ENCODE assay signal across 9 cellular contexts in the genomic region with DNA sequence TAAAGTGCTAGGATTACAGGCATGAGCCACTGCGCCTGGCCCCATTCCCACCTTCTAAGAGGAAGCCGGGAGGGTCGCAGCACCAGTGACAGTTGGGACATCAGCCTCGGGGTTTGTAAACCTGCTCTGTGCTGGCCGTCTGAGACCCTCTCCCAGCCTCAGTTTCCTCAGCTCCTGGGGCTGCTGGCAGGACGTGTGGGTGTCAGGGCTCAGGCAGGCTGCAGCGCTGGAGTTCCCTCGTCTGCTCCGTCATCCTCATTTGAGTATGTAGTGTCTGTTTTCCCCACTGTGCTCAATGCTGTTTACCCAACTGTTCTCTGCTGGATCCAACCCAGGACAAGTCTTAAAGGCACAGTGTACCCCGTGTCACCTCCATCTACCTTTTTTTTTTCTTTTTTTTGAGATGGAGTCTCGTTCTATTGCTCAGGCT. TPM values are rescaled to one million over a fixed set of nuclear protein-coding genes. Genes with fewer than 3 reads are reported as not detected.
DNase-seq lines count a peak whose midpoint lies in the region; ATAC-seq and TF ChIP-seq lines count a peak whose summit lies in the region.
"Had no signal": no experiment of that assay in that cellular context is flagged by ENCODE, and none has a peak within 500 bp of the region (broad histone marks: within the 10 kb centered on the region; RNA-seq: fewer than 3 reads in every experiment).

No MANE protein-coding gene starts in this region.

- no peaks in the 10 kb centered on the region for H3K9me3 Mint-ChIP-seq in nephron
- no peaks in the 10 kb centered on the region for H3K9me3 Mint-ChIP-seq in stimulated activated effector memory CD8-positive, alpha-beta T cell treated with anti-CD3 and anti-CD28 coated beads, Interleukin-12 subunit alpha, Interleukin-12 subunit beta, amount 100 ng/mL, for 72 hours

- DNase-seq in CD1c-positive myeloid dendritic cell (ENCODE audit: extremely low spot score), result peak; percentile 35
- DNase-seq in LNCaP clone FGC (ENCODE audit: low read depth), result peak; percentile 58
- DNase-seq in cerebellum (ENCODE audit: low spot score), result peak; percentile 83
- DNase-seq in SIG-M5 treated with dmso at 0.1 percent for 504 hours (lab: John Stamatoyannopoulos, UW; ENCODE audit: unreplicated experiment), result no peak
- no peak for DNase-seq in stimulated activated CD4-positive, alpha-beta T cell treated with anti-CD3 and anti-CD28 coated beads, Interleukin-12 subunit alpha, Interleukin-12 subunit beta, amount 100 ng/mL, for 4 hours
- no peak for DNase-seq in NCI-H1417 (lab: John Stamatoyannopoulos, UW)
- no peak for DNase-seq in stimulated activated effector memory CD8-positive, alpha-beta T cell treated with anti-CD3 and anti-CD28 coated beads, Interleukin-12 subunit alpha, Interleukin-12 subunit beta, amount 100 ng/mL, for 72 hours (ENCODE audit: low spot score in 2 of 2)

- H3K4me1 Mint-ChIP-seq in nephron, result peaks cover 23% of the 10 kb centered on the region
- peaks cover 57% of the 10 kb centered on the region for H3K4me1 Mint-ChIP-seq in stimulated activated effector memory CD8-positive, alpha-beta T cell treated with anti-CD3 and anti-CD28 coated beads, Interleukin-12 subunit alpha, Interleukin-12 subunit beta, amount 100 ng/mL, for 72 hours

- peaks cover 5% of the 10 kb centered on the region for H3K27me3 Mint-ChIP-seq in nephron (ENCODE audit: low read depth)

- no peak overlapping the region for H3K4me3 ChIP-seq in LNCaP clone FGC (ENCODE audit: low read depth, low read length)

- H3K27ac Mint-ChIP-seq in nephron, result peak overlapping the region in 2 of 3 experiments; percentile 65 to 75
- no peak overlapping the region for H3K27ac Mint-ChIP-seq in stimulated activated effector memory CD8-positive, alpha-beta T cell treated with anti-CD3 and anti-CD28 coated beads, Interleukin-12 subunit alpha, Interleukin-12 subunit beta, amount 100 ng/mL, for 72 hours

- peak overlapping the region; percentile 69 to 84 (median 76) for H3K4me3 Mint-ChIP-seq in nephron
- no peak overlapping the region for H3K4me3 Mint-ChIP-seq in stimulated activated effector memory CD8-positive, alpha-beta T cell treated with anti-CD3 and anti-CD28 coated beads, Interleukin-12 subunit alpha, Interleukin-12 subunit beta, amount 100 ng/mL, for 72 hours

- TF ChIP-seq CTCF in LNCaP clone FGC (IDR thresholded peaks at IDR 0.05; ENCODE audit: control insufficient read depth, extremely low read depth, insufficient read depth) (no peak), nephron (IDR thresholded peaks at IDR 0.05; ENCODE audit: unreplicated experiment in 3 of 3) (no peak)

- ATAC-seq in stimulated activated effector memory CD8-positive, alpha-beta T cell treated with anti-CD3 and anti-CD28 coated beads, Interleukin-12 subunit alpha, Interleukin-12 subunit beta, amount 100 ng/mL, for 72 hours, result no peak

- no peaks in the 10 kb centered on the region for H3K36me3 Mint-ChIP-seq in nephron (ENCODE audit: low read depth)
- H3K36me3 Mint-ChIP-seq in stimulated activated effector memory CD8-positive, alpha-beta T cell treated with anti-CD3 and anti-CD28 coated beads, Interleukin-12 subunit alpha, Interleukin-12 subunit beta, amount 100 ng/mL, for 72 hours, result peaks cover 35% of the 10 kb centered on the region

RNA-seq across cellular contexts. Expression of gene NINJ1, which starts 2.0 kb away (rescaled TPM):
- total RNA-seq in cerebellum, result 10.2 TPM

RNA-seq across cellular contexts. Expression of gene CARD19, which starts 40.0 kb away (rescaled TPM):
- total RNA-seq in cerebellum, result 17.7 TPM

RNA-seq across cellular contexts. Expression of gene WNK2, which starts 47.9 kb away (rescaled TPM):
- 47.4 TPM for total RNA-seq in cerebellum
- total RNA-seq: RPMI7951 had no signal

Comparison
In these comparisons a context has a peak if more than half of its experiments do, and no peak if none do; other contexts are left out.
1. DNase-seq: peak in CD1c-positive myeloid dendritic cell (single experiment), LNCaP clone FGC (single experiment) and cerebellum (single experiment); none in SIG-M5 treated with dmso at 0.1 percent for 504 hours (single experiment), stimulated activated CD4-positive, alpha-beta T cell treated with anti-CD3 and anti-CD28 coated beads, Interleukin-12 subunit alpha, Interleukin-12 subunit beta, amount 100 ng/mL, for 4 hours (single experiment), NCI-H1417 (0 of 3) and stimulated activated effector memory CD8-positive, alpha-beta T cell treated with anti-CD3 and anti-CD28 coated beads, Interleukin-12 subunit alpha, Interleukin-12 subunit beta, amount 100 ng/mL, for 72 hours (0 of 2).